In the genomic region with DNA sequence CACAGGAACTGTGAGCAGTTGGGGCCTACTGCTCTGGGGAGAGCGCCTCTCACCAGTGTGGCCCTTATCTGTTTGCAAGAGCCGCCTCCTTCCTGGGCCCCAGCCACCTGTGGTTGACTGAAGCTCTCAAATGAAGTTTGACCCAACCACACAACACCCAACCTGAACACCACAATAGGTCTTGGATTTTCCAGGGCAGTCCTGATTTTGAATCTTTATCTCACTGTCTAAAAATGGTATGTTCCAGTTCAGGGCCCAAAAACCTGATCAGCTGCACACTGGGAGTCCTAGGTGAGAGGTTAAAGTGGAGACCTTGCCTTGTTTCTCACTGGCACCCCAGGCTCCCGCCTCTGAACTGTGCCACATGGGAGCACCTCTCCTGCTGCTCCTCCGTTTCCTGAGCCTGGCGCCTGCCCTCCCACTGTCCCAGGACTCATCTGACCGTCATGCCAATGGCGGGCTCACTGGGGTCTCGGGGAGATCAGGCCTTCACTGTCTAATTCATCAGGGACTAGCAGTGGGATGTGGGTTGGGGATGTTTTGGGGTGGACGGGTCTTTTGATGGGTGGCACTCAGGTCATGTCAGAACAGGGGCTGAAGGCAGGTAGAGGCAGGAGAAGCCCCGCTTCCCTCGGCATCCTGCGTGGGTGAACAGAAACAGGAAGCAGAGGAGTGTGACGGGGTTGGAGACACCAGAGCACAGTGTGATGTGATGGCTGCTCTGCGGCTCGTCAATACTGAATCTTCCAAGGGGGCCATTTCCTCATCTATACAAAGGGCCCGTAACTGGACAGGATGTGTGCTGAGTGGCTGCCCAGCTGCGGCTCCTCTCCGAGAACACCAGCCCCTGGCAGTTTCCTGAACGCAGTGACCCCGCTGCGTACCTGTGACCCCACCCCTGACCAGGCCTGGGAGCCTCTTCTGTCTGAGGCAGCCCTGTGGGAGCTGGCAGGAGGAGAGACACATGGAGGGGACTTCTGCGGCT, we compare ENCODE assay signal across 8 cellular contexts. TPM values are rescaled to one million over a fixed set of nuclear protein-coding genes. Genes with fewer than 3 reads are reported as not detected.
DNase-seq lines count a peak whose midpoint lies in the region; ATAC-seq and TF ChIP-seq lines count a peak whose summit lies in the region.

No MANE protein-coding gene starts in this region.

- H3K9ac ChIP-seq in DND-41 (ENCODE audit: low read depth, low read length): no peak overlapping the region

- H3K27ac ChIP-seq in DND-41 (ENCODE audit: low read length) (no peak overlapping the region), right cardiac atrium (ENCODE audit: low read length) (no peak overlapping the region)

- intact Hi-C loops in right cardiac atrium (cut with DNase I): no loop called here

- H2AFZ ChIP-seq in DND-41 (ENCODE audit: low read depth, low read length): no peak overlapping the region

- DNase-seq in DND-41 (peak; percentile 65), right cardiac atrium (peak in 1 of 3 donors; percentile 59), globus pallidus (ENCODE audit: low spot score) (no peak), HPDE6-E6E7 (ENCODE audit: extremely low spot score) (no peak), NCI-H2029 (lab: John Stamatoyannopoulos, UW) (no peak)
- peak; percentile 55 to 57 for DNase-seq in activated CD4-positive, alpha-beta T cell treated with anti-CD3 and anti-CD28 coated beads for 4 hours
- DNase-seq in stimulated activated naive CD8-positive, alpha-beta T cell treated with anti-CD3 and anti-CD28 coated beads, Interleukin-15, Interleukin-2, amounts not matched to agents 100 U/mL and 50 U/mL, for 24 hours: peak; percentile 77

- peaks cover 2% of the 10 kb centered on the region for H3K27me3 ChIP-seq in DND-41 (ENCODE audit: insufficient read depth, low read length, poor library complexity)
- H3K27me3 ChIP-seq in right cardiac atrium (ENCODE audit: control insufficient read depth, insufficient read depth): no peaks in the 10 kb centered on the region

- no peak for TF ChIP-seq CTCF in DND-41 (IDR thresholded peaks at IDR 0.05; ENCODE audit: borderline replicate concordance, extremely low read depth, low read length, poor library complexity, severe bottlenecking)

- WGBS in right cardiac atrium: 74% methylated on average over 22 of the region's 22 CpGs

- no peaks in the 10 kb centered on the region; the same call in 1 of the 2 replicates for H4K20me1 ChIP-seq in DND-41 (ENCODE audit: insufficient read depth, low read length)

- no peaks in the 10 kb centered on the region for H3K79me2 ChIP-seq in DND-41 (ENCODE audit: insufficient read depth, low read length)

- no peaks in the 10 kb centered on the region for H3K9me3 ChIP-seq in DND-41 (ENCODE audit: insufficient read depth, low read length, severe bottlenecking)
- H3K9me3 ChIP-seq in right cardiac atrium (ENCODE audit: control insufficient read depth, low read length): no peaks in the 10 kb centered on the region

- H3K36me3 ChIP-seq in DND-41 (ENCODE audit: insufficient read depth, low read length): no peaks in the 10 kb centered on the region

- H3K4me1 ChIP-seq in DND-41 (ENCODE audit: insufficient read depth, low read length) (peaks cover 8% of the 10 kb centered on the region), right cardiac atrium (ENCODE audit: control insufficient read depth, insufficient read depth, low read length) (peaks cover 2% of the 10 kb centered on the region)

- ATAC-seq in DND-41 (ENCODE audit: insufficient read depth, low read depth): peak; percentile 94
- peak; percentile 64 for ATAC-seq in HG02763 (IDR thresholded peaks at IDR 0.05; ENCODE audit: unreplicated experiment)
- ATAC-seq in right cardiac atrium: peak; percentile 49 to 50
- peak; percentile 92 for ATAC-seq in stimulated activated naive CD8-positive, alpha-beta T cell treated with anti-CD3 and anti-CD28 coated beads, Interleukin-15, Interleukin-2, amounts not matched to agents 100 U/mL and 50 U/mL, for 24 hours

- no peak overlapping the region for H3K4me3 ChIP-seq in DND-41 (ENCODE audit: low read depth in 1 of 2, low read length in 2 of 2)
- H3K4me3 ChIP-seq in right cardiac atrium (ENCODE audit: low read length): no peak overlapping the region

- H3K4me2 ChIP-seq in DND-41 (ENCODE audit: insufficient read depth, low read length): no peak overlapping the region

RNA-seq across cellular contexts. Expression of gene ITPKB, which starts 59.6 kb away (rescaled TPM):
- total RNA-seq in right cardiac atrium: 10 to 100 TPM in 2 of 4 donors, 1 to 10 TPM in 2; 9.6 to 15.4 (median 11.1) TPM
- polyA plus RNA-seq in right cardiac atrium: 9.6 TPM

Comparison
In these comparisons a context has a peak if more than half of its experiments do, and no peak if none do; other contexts are left out.
1. DNase-seq: peak in DND-41 (single experiment), activated CD4-positive, alpha-beta T cell treated with anti-CD3 and anti-CD28 coated beads for 4 hours (2 of 2) and stimulated activated naive CD8-positive, alpha-beta T cell treated with anti-CD3 and anti-CD28 coated beads, Interleukin-15, Interleukin-2, amounts not matched to agents 100 U/mL and 50 U/mL, for 24 hours (single experiment); none in globus pallidus (single experiment), HPDE6-E6E7 (single experiment) and NCI-H2029 (single experiment).
2. Peak in every context shown above with its lines, with median percentiles within 50 percentile points of each other: ATAC-seq.